30 cellular contexts compared by ENCODE assay signal in the genomic region with DNA sequence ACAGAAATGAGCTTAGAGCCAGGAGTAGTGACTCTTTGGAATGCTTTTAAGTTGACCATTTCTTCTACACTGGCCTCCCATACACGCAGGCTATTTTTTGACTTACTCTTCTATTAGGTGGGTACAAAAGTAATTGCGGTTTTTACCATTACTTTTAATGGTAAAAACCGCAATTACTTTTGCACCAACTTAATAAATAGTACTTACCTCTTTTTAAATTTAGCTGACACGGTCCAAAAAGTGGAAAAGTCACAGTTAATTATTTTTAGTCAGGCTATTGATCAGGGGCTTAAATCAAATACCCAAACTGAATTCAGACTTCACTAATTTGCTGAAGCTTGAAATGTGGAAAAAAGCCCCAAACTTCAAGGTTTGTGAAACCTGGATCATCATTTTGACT.
"Had no signal": no experiment of that assay in that cellular context is flagged by ENCODE, and none has a peak within 500 bp of the region (broad histone marks: within the 10 kb centered on the region; RNA-seq: fewer than 3 reads in every experiment).

No MANE protein-coding gene starts in this region.

- H3K4me2 ChIP-seq: neural progenitor cell, smooth muscle cell had no signal

- H3K27me3 ChIP-seq: neural progenitor cell, ovary, spleen, suprapubic skin, testis, tibial artery, transverse colon, upper lobe of right lung, vagina had no signal

- H3K9ac ChIP-seq: neural progenitor cell, parathyroid adenoma had no signal

- H3K36me3 ChIP-seq: neural progenitor cell, ovary, spleen, suprapubic skin, tibial artery, transverse colon, upper lobe of right lung, vagina had no signal

- H3K9me3 Mint-ChIP-seq: nephron; neural progenitor cell; stimulated activated memory B cell treated with anti-CD40 and anti-IgM and Interleukin-4, amounts not matched to agents 10 μg/mL and 1 μg/mL and 100 μg/mL, for 72 hours; stimulated activated naive CD8-positive, alpha-beta T cell treated with anti-CD3 and anti-CD28 coated beads, Interleukin-15, amount 100 ng/mL, for 72 hours had no signal

- ATAC-seq: natural killer cell; psoas muscle; right cardiac atrium; sciatic nerve; stimulated activated memory B cell treated with anti-CD40 and anti-IgM and Interleukin-4, amounts not matched to agents 10 μg/mL and 1 μg/mL and 100 μg/mL, for 72 hours; stimulated activated naive CD8-positive, alpha-beta T cell treated with anti-CD3 and anti-CD28 coated beads, Interleukin-15, amount 100 ng/mL, for 72 hours; stimulated activated naive CD8-positive, alpha-beta T cell treated with anti-CD3 and anti-CD28 coated beads, Interleukin-15, Interleukin-2, amounts not matched to agents 100 U/mL and 50 U/mL, for 24 hours; upper lobe of right lung had no signal

- H3K27ac ChIP-seq: neural progenitor cell, ovary, parathyroid adenoma, psoas muscle, skin epidermis, spleen, suprapubic skin, testis, tibial artery, transverse colon, upper lobe of right lung, vagina had no signal

- H2AFZ ChIP-seq: neural progenitor cell, parathyroid adenoma had no signal

- H3K36me3 Mint-ChIP-seq: natural killer cell; neural progenitor cell; stimulated activated memory B cell treated with anti-CD40 and anti-IgM and Interleukin-4, amounts not matched to agents 10 μg/mL and 1 μg/mL and 100 μg/mL, for 72 hours; type B pancreatic cell had no signal

- DNase-seq: natural killer cell; occipital lobe; ovary; posterior cingulate gyrus; psoas muscle; right cardiac atrium; spleen; stimulated activated CD4-positive, alpha-beta T cell treated with anti-CD3 and anti-CD28 coated beads, Interleukin-12 subunit alpha, Interleukin-12 subunit beta, amount 100 ng/mL, for 4 hours; stimulated activated CD4-positive, alpha-beta T cell treated with anti-CD3 and anti-CD28 coated beads, Interleukin-1b, Interleukin-23, amount 100 ng/mL, for 48 hours; stimulated activated CD4-positive, alpha-beta T cell treated with anti-CD3 and anti-CD28 coated beads, Interleukin-4, amount 100 ng/mL, for 1 hour; stimulated activated CD4-positive, alpha-beta T cell treated with anti-CD3 and anti-CD28 coated beads, Interleukin-4, amount 100 ng/mL, for 4 hours; stimulated activated CD8-positive, alpha-beta memory T cell treated with anti-CD3 and anti-CD28 coated beads, Interleukin-4, amount 100 ng/mL, for 48 hours; stimulated activated naive CD4-positive, alpha-beta T cell; stimulated activated naive CD8-positive, alpha-beta T cell treated with anti-CD3 and anti-CD28 coated beads, Interleukin-15, amount 100 ng/mL, for 72 hours; stimulated activated naive CD8-positive, alpha-beta T cell treated with anti-CD3 and anti-CD28 coated beads, Interleukin-15, Interleukin-2, amounts not matched to agents 100 U/mL and 50 U/mL, for 24 hours; substantia nigra; testis; tibial artery; transverse colon; upper lobe of right lung had no signal

- H3K4me3 ChIP-seq: neural progenitor cell, ovary, psoas muscle, skin epidermis, smooth muscle cell, spleen, suprapubic skin, testis, tibial artery, transverse colon, upper lobe of right lung, vagina had no signal

- H3K79me2 ChIP-seq: parathyroid adenoma had no signal

- H3K27ac Mint-ChIP-seq: natural killer cell; nephron; neural progenitor cell; stimulated activated memory B cell treated with anti-CD40 and anti-IgM and Interleukin-4, amounts not matched to agents 10 μg/mL and 1 μg/mL and 100 μg/mL, for 72 hours; stimulated activated naive CD8-positive, alpha-beta T cell treated with anti-CD3 and anti-CD28 coated beads, Interleukin-15, amount 100 ng/mL, for 72 hours; type B pancreatic cell had no signal

- H3K4me1 ChIP-seq: neural progenitor cell, parathyroid adenoma, psoas muscle, spleen, suprapubic skin, testis, tibial artery, transverse colon, upper lobe of right lung, vagina had no signal

- H3K9me3 ChIP-seq: ovary, psoas muscle, spleen, suprapubic skin, testis, tibial artery, transverse colon, upper lobe of right lung, vagina had no signal
